ENCODE assay signal across 1 cellular context in the genomic region with DNA sequence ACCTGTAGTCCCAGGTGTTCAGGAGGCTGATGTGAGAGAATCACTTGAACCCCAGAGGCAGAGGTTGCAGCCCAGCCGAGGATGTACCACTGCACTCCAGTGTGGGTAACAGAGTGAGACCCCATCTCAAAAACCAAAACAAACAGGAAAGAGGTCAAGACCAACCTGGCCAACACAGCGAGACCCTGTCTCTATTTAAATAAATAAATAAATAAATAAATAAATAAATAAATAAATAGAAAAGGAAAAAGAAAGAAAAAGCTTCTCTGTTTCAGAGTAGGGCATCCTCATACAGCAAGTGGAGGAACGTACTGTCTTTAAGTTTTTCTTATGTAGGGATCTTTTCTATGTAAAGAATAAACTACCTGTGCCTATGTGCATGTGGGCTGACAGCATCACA.
A peak's percentile ranks its signal among the peaks of the same experiment; 100 is the strongest.
TF ChIP-seq lines count a peak whose summit lies in the region.

No MANE protein-coding gene starts in this region.

TF ChIP-seq in A549, 52 proteins besides CTCF, POLR2A, EP300 and RAD21:
- TF ChIP-seq EHMT2 (IDR thresholded peaks at IDR 0.05; ENCODE audit: low read depth), result no peak
- peak; percentile 51 for TF ChIP-seq ZC3H11A (IDR thresholded peaks at IDR 0.05)
TF ChIP-seq in A549: peak in this region for 1.
